ENCODE assay signal across 13 cellular contexts in the genomic region with DNA sequence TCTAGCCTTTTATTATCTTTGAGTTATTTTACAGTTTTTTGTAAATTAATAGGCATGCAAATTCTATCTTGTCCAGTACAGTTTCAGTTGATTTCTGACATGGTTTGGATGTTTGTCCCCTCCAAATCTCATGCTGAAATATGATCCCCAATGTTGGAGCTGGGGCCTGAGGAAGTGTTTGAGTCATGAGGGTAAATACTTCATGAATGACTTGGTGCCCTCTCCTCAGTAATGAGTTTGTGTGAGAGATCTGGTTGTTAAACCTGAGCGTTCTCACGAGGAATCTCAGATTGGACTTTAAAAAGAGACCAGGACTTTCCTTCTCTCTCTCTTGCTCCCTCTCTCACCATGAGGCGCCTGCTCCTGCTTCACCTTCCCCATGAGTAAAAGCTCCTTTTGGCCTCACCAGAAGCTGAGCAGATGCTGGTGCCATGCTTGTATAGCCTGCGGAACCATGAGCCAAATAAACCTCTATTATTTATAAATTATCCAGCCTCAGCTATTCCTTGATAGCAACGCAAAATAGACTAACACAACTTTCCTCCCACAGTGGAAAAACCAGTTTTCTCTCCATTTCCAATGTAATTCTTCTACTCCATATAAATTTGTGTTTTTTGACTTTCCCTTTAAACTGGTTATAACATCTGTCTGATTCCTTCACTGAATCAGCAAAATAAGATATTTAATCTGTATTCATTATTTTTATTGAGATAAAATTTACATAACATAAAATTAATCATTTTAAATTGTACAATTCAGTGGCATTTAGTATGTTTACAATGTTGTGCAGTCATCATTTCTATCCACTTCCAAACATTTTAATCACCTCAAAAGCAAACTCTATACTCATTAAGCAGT.
DNase-seq lines count a peak whose midpoint lies in the region; ATAC-seq and TF ChIP-seq lines count a peak whose summit lies in the region.
"Had no signal": no experiment of that assay in that cellular context is flagged by ENCODE, and none has a peak within 500 bp of the region (broad histone marks: within the 10 kb centered on the region; RNA-seq: fewer than 3 reads in every experiment).

No MANE protein-coding gene starts in this region.

- H3K4me3 Mint-ChIP-seq in natural killer cell treated with Interleukin-12 subunit alpha and Interleukin-12 subunit beta and Interleukin-15 and Interleukin-18, amount 100 ng/mL, for 72 hours: no peak overlapping the region
- H3K4me3 Mint-ChIP-seq: dendritic cell treated with granulocyte-macrophage colony-stimulating factor and Interleukin-4, amounts not matched to agents 40 ng/mL and 50 ng/mL, for 4 days had no signal

- H3K27ac ChIP-seq in HUES48 (ENCODE audit: low read depth, low read length) (peak overlapping the region; percentile 47), left ventricle myocardium inferior (replicated peaks) (no peak overlapping the region)
- H3K27ac ChIP-seq: BLaER1, heart right ventricle, testis had no signal

- H3K27me3 ChIP-seq in HUES48 (ENCODE audit: control insufficient read depth, insufficient read depth, low read length) (no peaks in the 10 kb centered on the region), kidney epithelial cell (ENCODE audit: control insufficient read depth, insufficient read depth, low read length) (no peaks in the 10 kb centered on the region), left ventricle myocardium inferior (ENCODE audit: low read depth) (peaks cover 13% of the 10 kb centered on the region)
- H3K27me3 ChIP-seq: BLaER1, testis had no signal

- DNase-seq in AG08395 (ENCODE audit: low spot score) (peak; percentile 55), astrocyte of the spinal cord (ENCODE audit: low read depth, low spot score) (peak; percentile 77), kidney epithelial cell (ENCODE audit: low read depth) (peak; percentile 63), left ventricle myocardium inferior (no peak), epidermal melanocyte (ENCODE audit: insufficient read length, low spot score) (no peak)
- no peak for DNase-seq in natural killer cell treated with Interleukin-12 subunit alpha and Interleukin-12 subunit beta and Interleukin-15 and Interleukin-18, amount 100 ng/mL, for 72 hours (ENCODE audit: low spot score)
- no peak for DNase-seq in stimulated activated CD4-positive, alpha-beta T cell treated with anti-CD3 and anti-CD28 coated beads, Interleukin-12 subunit alpha, Interleukin-12 subunit beta, amount 100 ng/mL, for 4 hours
- DNase-seq: activated CD4-positive, alpha-beta T cell treated with anti-CD3 and anti-CD28 coated beads for 4 hours; heart right ventricle; testis had no signal

- no peak for TF ChIP-seq CTCF in astrocyte of the spinal cord (IDR thresholded peaks at IDR 0.05; ENCODE audit: low read depth, low read length)
- TF ChIP-seq CTCF in kidney epithelial cell (IDR thresholded peaks at IDR 0.05; ENCODE audit: insufficient read depth, low read length, poor library complexity, severe bottlenecking): no peak
- TF ChIP-seq CTCF in left ventricle myocardium inferior (IDR thresholded peaks at IDR 0.05; ENCODE audit: borderline replicate concordance): no peak

- peaks cover 0 to 6% of the 10 kb centered on the region in 2 donors for H3K27me3 Mint-ChIP-seq in natural killer cell treated with Interleukin-12 subunit alpha and Interleukin-12 subunit beta and Interleukin-15 and Interleukin-18, amount 100 ng/mL, for 72 hours

- H3K9me3 ChIP-seq in HUES48 (ENCODE audit: control insufficient read depth, insufficient read depth, low read length) (no peaks in the 10 kb centered on the region), left ventricle myocardium inferior (replicated peaks) (no peaks in the 10 kb centered on the region)
- H3K9me3 ChIP-seq: heart right ventricle, testis had no signal

- H3K9ac ChIP-seq in HUES48 (ENCODE audit: low read depth, low read length): no peak overlapping the region
- H3K9ac ChIP-seq: BLaER1 had no signal

- no peak overlapping the region for H3K27ac Mint-ChIP-seq in natural killer cell treated with Interleukin-12 subunit alpha and Interleukin-12 subunit beta and Interleukin-15 and Interleukin-18, amount 100 ng/mL, for 72 hours
- H3K27ac Mint-ChIP-seq: dendritic cell treated with granulocyte-macrophage colony-stimulating factor and Interleukin-4, amounts not matched to agents 40 ng/mL and 50 ng/mL, for 4 days had no signal

- H3K4me3 ChIP-seq in HUES48 (ENCODE audit: low read depth, low read length): no peak overlapping the region
- H3K4me3 ChIP-seq in astrocyte of the spinal cord (ENCODE audit: low read depth, low read length): no peak overlapping the region
- H3K4me3 ChIP-seq in kidney epithelial cell (ENCODE audit: low read depth, low read length): no peak overlapping the region
- H3K4me3 ChIP-seq in left ventricle myocardium inferior: no peak overlapping the region
- H3K4me3 ChIP-seq: BLaER1, heart right ventricle, testis had no signal

- intact Hi-C loops in left ventricle myocardium inferior (cut with micrococcal nuclease): no loop called here

- no peaks in the 10 kb centered on the region for H3K4me1 ChIP-seq in HUES48 (ENCODE audit: control insufficient read depth, insufficient read depth, low read length)
- no peaks in the 10 kb centered on the region for H3K4me1 ChIP-seq in left ventricle myocardium inferior
- H3K4me1 ChIP-seq: BLaER1, heart right ventricle, testis had no signal

- H3K36me3 Mint-ChIP-seq in natural killer cell treated with Interleukin-12 subunit alpha and Interleukin-12 subunit beta and Interleukin-15 and Interleukin-18, amount 100 ng/mL, for 72 hours: no peaks in the 10 kb centered on the region

- no peaks in the 10 kb centered on the region for H3K9me3 Mint-ChIP-seq in natural killer cell treated with Interleukin-12 subunit alpha and Interleukin-12 subunit beta and Interleukin-15 and Interleukin-18, amount 100 ng/mL, for 72 hours
- H3K9me3 Mint-ChIP-seq: dendritic cell treated with granulocyte-macrophage colony-stimulating factor and Interleukin-4, amounts not matched to agents 40 ng/mL and 50 ng/mL, for 4 days had no signal

- no peaks in the 10 kb centered on the region for H3K36me3 ChIP-seq in HUES48 (ENCODE audit: control insufficient read depth, insufficient read depth, low read length)
- no peaks in the 10 kb centered on the region for H3K36me3 ChIP-seq in kidney epithelial cell (ENCODE audit: control insufficient read depth, insufficient read depth, low read length)
- H3K36me3 ChIP-seq in left ventricle myocardium inferior: no peaks in the 10 kb centered on the region
- H3K36me3 ChIP-seq: BLaER1, heart right ventricle had no signal

- no peaks in the 10 kb centered on the region for H3K4me1 Mint-ChIP-seq in natural killer cell treated with Interleukin-12 subunit alpha and Interleukin-12 subunit beta and Interleukin-15 and Interleukin-18, amount 100 ng/mL, for 72 hours (ENCODE audit: low read depth in 2 of 2)

- ATAC-seq in natural killer cell treated with Interleukin-12 subunit alpha and Interleukin-12 subunit beta and Interleukin-15 and Interleukin-18, amount 100 ng/mL, for 72 hours: no peak
- ATAC-seq: heart right ventricle had no signal

- in situ Hi-C loops in astrocyte of the spinal cord (cut with HindIII; ENCODE audit: low sequenced_read_pairs): no loop called here

Comparison
In these comparisons a context has a peak if more than half of its experiments do, and no peak if none do; other contexts are left out.
1. DNase-seq: peak in AG08395 (single experiment), astrocyte of the spinal cord (single experiment) and kidney epithelial cell (single experiment); none in natural killer cell treated with Interleukin-12 subunit alpha and Interleukin-12 subunit beta and Interleukin-15 and Interleukin-18, amount 100 ng/mL, for 72 hours (single experiment), stimulated activated CD4-positive, alpha-beta T cell treated with anti-CD3 and anti-CD28 coated beads, Interleukin-12 subunit alpha, Interleukin-12 subunit beta, amount 100 ng/mL, for 4 hours (single experiment), left ventricle myocardium inferior (single experiment) and epidermal melanocyte (single experiment).